ENCODE assay signal across 8 cellular contexts in the genomic region with DNA sequence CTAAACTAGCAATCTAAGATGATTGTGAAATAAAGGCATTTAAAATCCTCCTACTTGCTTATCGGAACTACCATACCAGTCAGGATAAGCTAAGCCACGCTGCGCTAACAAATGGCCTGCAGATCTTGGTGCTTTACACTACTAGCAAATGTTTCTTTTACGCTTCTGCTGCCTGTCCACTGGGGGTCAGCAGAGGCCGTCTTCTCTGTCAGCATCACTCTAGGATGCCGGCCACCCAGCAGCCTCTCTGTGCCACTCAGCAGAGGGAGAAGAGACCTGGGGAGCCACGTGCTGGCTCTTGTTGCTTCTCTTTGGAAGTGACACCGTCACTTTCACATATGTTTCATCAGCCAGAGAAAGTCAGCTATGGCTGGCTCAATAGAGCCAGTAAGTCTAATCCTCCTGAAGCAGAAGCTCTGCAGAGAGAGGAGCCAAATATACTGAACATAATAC. TPM values are rescaled to one million over a fixed set of nuclear protein-coding genes. Genes with fewer than 3 reads are reported as not detected.
DNase-seq lines count a peak whose midpoint lies in the region; ATAC-seq, FAIRE-seq and TF ChIP-seq lines count a peak whose summit lies in the region.

No MANE protein-coding gene starts in this region.

- peak overlapping the region; percentile 94 to 99 for H3K27ac Mint-ChIP-seq in stimulated activated naive CD8-positive, alpha-beta T cell treated with anti-CD3 and anti-CD28 coated beads, Interleukin-15, amount 100 ng/mL, for 72 hours

- TF ChIP-seq POLR2A in GM12891 (IDR thresholded peaks at IDR 0.05; ENCODE audit: low read depth, low read length): no peak
- no peak for TF ChIP-seq POLR2A in NB4 (IDR thresholded peaks at IDR 0.05; ENCODE audit: extremely low read depth, insufficient read length)

- no peaks in the 10 kb centered on the region for H3K4me1 ChIP-seq in colonic mucosa

- H3K27me3 Mint-ChIP-seq in stimulated activated naive CD8-positive, alpha-beta T cell treated with anti-CD3 and anti-CD28 coated beads, Interleukin-15, amount 100 ng/mL, for 72 hours: no peaks in the 10 kb centered on the region

- H3K4me1 Mint-ChIP-seq in stimulated activated naive CD8-positive, alpha-beta T cell treated with anti-CD3 and anti-CD28 coated beads, Interleukin-15, amount 100 ng/mL, for 72 hours: peaks cover 6% of the 10 kb centered on the region

- peak; percentile 96 for ATAC-seq in stimulated activated naive CD8-positive, alpha-beta T cell treated with anti-CD3 and anti-CD28 coated beads, Interleukin-15, amount 100 ng/mL, for 72 hours
- ATAC-seq in HG03457 (IDR thresholded peaks at IDR 0.05; ENCODE audit: unreplicated experiment): no peak

- H3K36me3 ChIP-seq in WERI-Rb-1 (no peaks in the 10 kb centered on the region), colonic mucosa (no peaks in the 10 kb centered on the region)

- H3K9me3 Mint-ChIP-seq in stimulated activated naive CD8-positive, alpha-beta T cell treated with anti-CD3 and anti-CD28 coated beads, Interleukin-15, amount 100 ng/mL, for 72 hours: no peaks in the 10 kb centered on the region

- H3K4me3 ChIP-seq in NB4 (ENCODE audit: low read depth, low read length): no peak overlapping the region
- no peak overlapping the region for H3K4me3 ChIP-seq in WERI-Rb-1 (ENCODE audit: low read depth, low read length)
- H3K4me3 ChIP-seq in colonic mucosa: no peak overlapping the region

- peak; percentile 78 for DNase-seq in A172 (ENCODE audit: low spot score)
- DNase-seq in GM12891 (ENCODE audit: insufficient read length, low spot score): peak; percentile 24
- DNase-seq in NB4 (ENCODE audit: low read depth): peak; percentile 64
- DNase-seq in WERI-Rb-1: peak; percentile 63
- DNase-seq in colonic mucosa: peak; percentile 57
- peak; percentile 13 for DNase-seq in medulla oblongata (ENCODE audit: extremely low spot score)
- peak; percentile 52 to 72 for DNase-seq in stimulated activated naive CD8-positive, alpha-beta T cell treated with anti-CD3 and anti-CD28 coated beads, Interleukin-15, amount 100 ng/mL, for 72 hours

- intact Hi-C loops in colonic mucosa (cut with DNase I): loop anchor here (10.0 kb wide), 1 partner anchor 453 kb away; no protein-coding TSS in a partner anchor

- H3K9me3 ChIP-seq in WERI-Rb-1 (ENCODE audit: severe bottlenecking): no peaks in the 10 kb centered on the region
- H3K9me3 ChIP-seq in colonic mucosa: no peaks in the 10 kb centered on the region

- H3K9ac ChIP-seq in colonic mucosa (ENCODE audit: low read depth in 2 of 2, low read length in 2 of 2): no peak overlapping the region

- H3K4me3 Mint-ChIP-seq in stimulated activated naive CD8-positive, alpha-beta T cell treated with anti-CD3 and anti-CD28 coated beads, Interleukin-15, amount 100 ng/mL, for 72 hours: no peak overlapping the region

- H3K27me3 ChIP-seq in WERI-Rb-1 (ENCODE audit: insufficient read depth, low read depth, severe bottlenecking) (no peaks in the 10 kb centered on the region), colonic mucosa (no peaks in the 10 kb centered on the region)

- H3K27ac ChIP-seq in WERI-Rb-1 (no peak overlapping the region), colonic mucosa (no peak overlapping the region)

- peak; percentile 40 for FAIRE-seq in GM12891 (lab: Jason Lieb, UNC)

- TF ChIP-seq CTCF in NB4 (IDR thresholded peaks at IDR 0.05; ENCODE audit: low read depth, low read length) (peak; percentile 27), WERI-Rb-1 (IDR thresholded peaks at IDR 0.05; ENCODE audit: low read depth, low read length) (peak; percentile 60), colonic mucosa (IDR thresholded peaks at IDR 0.05) (peak; percentile 56)

TF ChIP-seq in GM12891, 5 proteins besides CTCF, POLR2A, EP300 and RAD21:
- TF ChIP-seq POLR2AphosphoS5 (IDR thresholded peaks at IDR 0.05; ENCODE audit: low read depth, low read length): no peak
- no peak for TF ChIP-seq SPI1 (IDR thresholded peaks at IDR 0.05; ENCODE audit: low read depth, low read length)
- TF ChIP-seq PAX5 (IDR thresholded peaks at IDR 0.05; ENCODE audit: insufficient read depth, low read length, severe bottlenecking): no peak
- TF ChIP-seq POU2F2 (IDR thresholded peaks at IDR 0.05; ENCODE audit: low read depth, low read length): no peak
- TF ChIP-seq TAF1 (IDR thresholded peaks at IDR 0.05; ENCODE audit: low read depth, low read length): no peak
TF ChIP-seq in GM12891: peak in this region for 0.

RNA-seq across cellular contexts. Expression of a gene that starts 36.6 kb away (rescaled TPM):
- total RNA-seq in A172 (2014; rRNA removed; shearing (Covaris generic)): 160 and 268 TPM in 2 replicates
- polyA plus RNA-seq in GM12891 (2012; ENCODE audit: low read depth, missing spikeins): 37.0 TPM
- total RNA-seq in colonic mucosa: 10 to 100 TPM; 28.2 to 28.4 TPM

Comparison
In these comparisons a context has a peak if more than half of its experiments do, and no peak if none do; other contexts are left out.
1. DNase-seq: peak in every context shown above with its lines; median percentile 78 in A172; 64 in NB4; 63 in WERI-Rb-1; 62 in stimulated activated naive CD8-positive, alpha-beta T cell treated with anti-CD3 and anti-CD28 coated beads, Interleukin-15, amount 100 ng/mL, for 72 hours; 57 in colonic mucosa; 24 in GM12891; 13 in medulla oblongata.